12 cellular contexts compared by ENCODE assay signal in genomic region chr16:8818499-8819270, GRCh38. TPM values are rescaled to one million over a fixed set of nuclear protein-coding genes. Genes with fewer than 3 reads are reported as not detected.
DNase-seq lines count a peak whose midpoint lies in the region; ATAC-seq, FAIRE-seq and TF ChIP-seq lines count a peak whose summit lies in the region.
"Had no signal": no experiment of that assay in that cellular context is flagged by ENCODE, and none has a peak within 500 bp of the region (broad histone marks: within the 10 kb centered on the region; RNA-seq: fewer than 3 reads in every experiment).

No MANE protein-coding gene starts in this region.

- H3K4me1 ChIP-seq in vagina = no peaks in the 10 kb centered on the region
- H3K4me1 ChIP-seq: esophagus squamous epithelium had no signal

- peak; percentile 43 for TF ChIP-seq POLR2A in GM12891 (IDR thresholded peaks at IDR 0.05; ENCODE audit: low read depth, low read length)
- no peak for TF ChIP-seq POLR2A in vagina (IDR thresholded peaks at IDR 0.05)

- no peaks in the 10 kb centered on the region for H3K9me3 ChIP-seq in vagina
- H3K9me3 ChIP-seq: esophagus squamous epithelium had no signal

- peak; percentile 87 for ATAC-seq in GM19397 (IDR thresholded peaks at IDR 0.05; ENCODE audit: unreplicated experiment)
- peak; percentile 69 for ATAC-seq in HG02981 (IDR thresholded peaks at IDR 0.05; ENCODE audit: unreplicated experiment)
- ATAC-seq in activated CD8-positive, alpha-beta T cell treated with anti-CD3 and anti-CD28 coated beads, Interleukin-2, amount 10 ng/mL, durations not matched to agents 7 days and 5 days = no peak
- ATAC-seq: HCT116 had no signal

- H3K36me3 ChIP-seq in vagina = peaks cover 0 to 46% of the 10 kb centered on the region in 2 donors

- CTCF ChIA-PET in activated CD8-positive, alpha-beta T cell treated with anti-CD3 and anti-CD28 coated beads, Interleukin-2, amount 10 ng/mL, durations not matched to agents 7 days and 5 days (lab: Charles Lee) = no interaction called here

- no peak for DNase-seq in GM12891 (ENCODE audit: insufficient read length, low spot score)
- DNase-seq in activated CD8-positive, alpha-beta T cell treated with anti-CD3 and anti-CD28 coated beads, Interleukin-2, amount 10 ng/mL, durations not matched to agents 7 days and 5 days = no peak
- no peak for DNase-seq in chondrocyte (ENCODE audit: low spot score)
- no peak for DNase-seq in 8988T
- no peak for DNase-seq in middle frontal gyrus (ENCODE audit: extremely low spot score, low spot score)
- DNase-seq in vagina (ENCODE audit: extremely low spot score in 2 of 2) = no peak
- DNase-seq: aorta, esophagus squamous epithelium, NCI-H1105 treated with DMSO at 0.1 percent for 48 hours had no signal

- no peak overlapping the region for H3K4me3 ChIP-seq in vagina
- H3K4me3 ChIP-seq: esophagus squamous epithelium had no signal

- no peak overlapping the region for H3K27ac ChIP-seq in vagina
- H3K27ac ChIP-seq: esophagus squamous epithelium had no signal

- H3K36me3 Mint-ChIP-seq in activated CD8-positive, alpha-beta T cell treated with anti-CD3 and anti-CD28 coated beads, Interleukin-2, amount 10 ng/mL, durations not matched to agents 7 days and 5 days (ENCODE audit: low read depth) = peaks cover 71% of the 10 kb centered on the region
- peaks cover 40% of the 10 kb centered on the region for H3K36me3 Mint-ChIP-seq in chondrocyte (ENCODE audit: low read depth)

- peak overlapping the region; percentile 81 for H3K27ac Mint-ChIP-seq in activated CD8-positive, alpha-beta T cell treated with anti-CD3 and anti-CD28 coated beads, Interleukin-2, amount 10 ng/mL, durations not matched to agents 7 days and 5 days
- H3K27ac Mint-ChIP-seq in chondrocyte (ENCODE audit: unreplicated experiment) = no peak overlapping the region

- no peaks in the 10 kb centered on the region for H3K27me3 Mint-ChIP-seq in activated CD8-positive, alpha-beta T cell treated with anti-CD3 and anti-CD28 coated beads, Interleukin-2, amount 10 ng/mL, durations not matched to agents 7 days and 5 days (ENCODE audit: low read depth)
- H3K27me3 Mint-ChIP-seq in chondrocyte (ENCODE audit: low read depth) = no peaks in the 10 kb centered on the region

- no peaks in the 10 kb centered on the region for H3K27me3 ChIP-seq in vagina
- H3K27me3 ChIP-seq: esophagus squamous epithelium had no signal

- TF ChIP-seq CTCF in chondrocyte (IDR thresholded peaks at IDR 0.05) (no peak), vagina (IDR thresholded peaks at IDR 0.05) (no peak)

- intact Hi-C loops in vagina (cut with DNase I) = no loop called here

- H3K4me3 Mint-ChIP-seq in activated CD8-positive, alpha-beta T cell treated with anti-CD3 and anti-CD28 coated beads, Interleukin-2, amount 10 ng/mL, durations not matched to agents 7 days and 5 days = no peak overlapping the region
- H3K4me3 Mint-ChIP-seq in chondrocyte (ENCODE audit: unreplicated experiment) = no peak overlapping the region

- peak; percentile 92 for FAIRE-seq in GM12891 (lab: Jason Lieb, UNC)

- peaks cover 26% of the 10 kb centered on the region for H3K4me1 Mint-ChIP-seq in activated CD8-positive, alpha-beta T cell treated with anti-CD3 and anti-CD28 coated beads, Interleukin-2, amount 10 ng/mL, durations not matched to agents 7 days and 5 days (ENCODE audit: low read depth)
- H3K4me1 Mint-ChIP-seq in chondrocyte (ENCODE audit: low read depth) = peaks cover 15% of the 10 kb centered on the region

- POLR2A ChIA-PET in activated CD8-positive, alpha-beta T cell treated with anti-CD3 and anti-CD28 coated beads, Interleukin-2, amount 10 ng/mL, durations not matched to agents 7 days and 5 days (lab: Charles Lee) = interaction anchor here (1.3 to 2.6 kb wide), 3 partner anchors 21 to 50 kb away, joined by 7 to 35 read pairs (median 8); partner anchors contain the start of genes CARHSP1, PMM2 and TMEM186

- no peaks in the 10 kb centered on the region for H3K9me3 Mint-ChIP-seq in activated CD8-positive, alpha-beta T cell treated with anti-CD3 and anti-CD28 coated beads, Interleukin-2, amount 10 ng/mL, durations not matched to agents 7 days and 5 days (ENCODE audit: insufficient read depth)
- H3K9me3 Mint-ChIP-seq in chondrocyte (ENCODE audit: low read depth) = no peaks in the 10 kb centered on the region

TF ChIP-seq in GM12891, 5 proteins besides CTCF, POLR2A, EP300 and RAD21:
- TF ChIP-seq PAX5 (IDR thresholded peaks at IDR 0.05; ENCODE audit: insufficient read depth, low read length, severe bottlenecking) (no peak), SPI1 (IDR thresholded peaks at IDR 0.05; ENCODE audit: low read depth, low read length) (peak; percentile 54), TAF1 (IDR thresholded peaks at IDR 0.05; ENCODE audit: low read depth, low read length) (no peak), POU2F2 (IDR thresholded peaks at IDR 0.05; ENCODE audit: low read depth, low read length) (peak; percentile 72; the same call in 1 of the 2 replicates), POLR2AphosphoS5 (IDR thresholded peaks at IDR 0.05; ENCODE audit: low read depth, low read length) (no peak)

RNA-seq across cellular contexts. Expression of gene PMM2, which starts 21.0 kb away (rescaled TPM):
- polyA plus RNA-seq in GM12891 (2012; ENCODE audit: low read depth, missing spikeins) = 28.5 TPM
- 10 to 100 TPM; 36.9 to 37.6 TPM for total RNA-seq in activated CD8-positive, alpha-beta T cell treated with anti-CD3 and anti-CD28 coated beads, Interleukin-2, amount 10 ng/mL, durations not matched to agents 7 days and 5 days
- total RNA-seq in chondrocyte = 47.6 to 62.1 TPM (median 47.9 TPM) in 3 replicates
- total RNA-seq in vagina = 21.4 TPM

RNA-seq across cellular contexts. Expression of gene TMEM186, which starts 21.2 kb away (rescaled TPM):
- polyA plus RNA-seq in GM12891 (2012; ENCODE audit: low read depth, missing spikeins) = 11.7 TPM
- total RNA-seq in activated CD8-positive, alpha-beta T cell treated with anti-CD3 and anti-CD28 coated beads, Interleukin-2, amount 10 ng/mL, durations not matched to agents 7 days and 5 days = 10 to 100 TPM; 11.0 to 11.1 TPM
- total RNA-seq in chondrocyte (8.4 to 10.7 TPM (median 9.6 TPM) in 3 replicates), vagina (2.9 TPM)

RNA-seq across cellular contexts. Expression of gene CARHSP1, which starts 50.1 kb away (rescaled TPM):
- 68.1 TPM for polyA plus RNA-seq in GM12891 (2012; ENCODE audit: low read depth, missing spikeins)
- total RNA-seq in activated CD8-positive, alpha-beta T cell treated with anti-CD3 and anti-CD28 coated beads, Interleukin-2, amount 10 ng/mL, durations not matched to agents 7 days and 5 days = 100 to 1,000 TPM; 209 to 217 TPM
- total RNA-seq in chondrocyte (46.5 to 57.4 TPM (median 54.1 TPM) in 3 replicates), vagina (125 TPM)
